In genomic region chr13:30738526-30738925, GRCh38 we compare ENCODE assay signal across 14 cellular contexts. TPM values are rescaled to one million over a fixed set of nuclear protein-coding genes. Genes with fewer than 3 reads are reported as not detected.
DNase-seq lines count a peak whose midpoint lies in the region; ATAC-seq and TF ChIP-seq lines count a peak whose summit lies in the region.
"Had no signal": no experiment of that assay in that cellular context is flagged by ENCODE, and none has a peak within 500 bp of the region (broad histone marks: within the 10 kb centered on the region; RNA-seq: fewer than 3 reads in every experiment).

No MANE protein-coding gene starts in this region.

- no peaks in the 10 kb centered on the region for H3K9me3 Mint-ChIP-seq in activated T-cell treated with anti-CD3 and anti-CD28 coated beads, Interleukin-2, amount 50 U/mL, for 72 hours
- H3K9me3 Mint-ChIP-seq in endodermal cell: no peaks in the 10 kb centered on the region

- H3K4me3 ChIP-seq in endodermal cell (ENCODE audit: low read length) (no peak overlapping the region), spleen (peak overlapping the region in 3 of 8 donors; percentile 33 to 68 (median 45)), colonic mucosa (no peak overlapping the region)

- no peak overlapping the region for H3K27ac Mint-ChIP-seq in activated T-cell treated with anti-CD3 and anti-CD28 coated beads, Interleukin-2, amount 50 U/mL, for 72 hours
- H3K27ac Mint-ChIP-seq in endodermal cell: no peak overlapping the region

- peaks cover 89% of the 10 kb centered on the region for H3K4me1 Mint-ChIP-seq in activated T-cell treated with anti-CD3 and anti-CD28 coated beads, Interleukin-2, amount 50 U/mL, for 72 hours (ENCODE audit: low read depth)
- peaks cover 34% of the 10 kb centered on the region for H3K4me1 Mint-ChIP-seq in endodermal cell

- DNase-seq in activated T-cell treated with anti-CD3 and anti-CD28 coated beads, Interleukin-2, amount 50 U/mL, for 72 hours: no peak
- no peak for DNase-seq in activated T-cell treated with anti-CD3 and anti-CD28 coated beads for 4 hours
- peak; percentile 9 for DNase-seq in NCI-H69 (lab: John Stamatoyannopoulos, UW)
- peak; percentile 55 for DNase-seq in endodermal cell
- no peak for DNase-seq in spleen
- no peak for DNase-seq in colonic mucosa
- DNase-seq in NOMO-1 (lab: John Stamatoyannopoulos, UW; ENCODE audit: unreplicated experiment in 2 of 2): no peak
- no peak for DNase-seq in stimulated activated CD4-positive, alpha-beta T cell treated with anti-CD3 and anti-CD28 coated beads, Interleukin-2, amount 100 ng/mL, for 48 hours
- DNase-seq: activated CD4-positive, CD25-positive, alpha-beta regulatory T cell treated with anti-CD3 and anti-CD28 coated beads, Interleukin-2, amount 50 U/mL, for 72 hours; activated gamma-delta T cell; kidney; NCI-H187 treated with DMSO at 0.1 percent for 48 hours; stimulated activated CD4-positive, alpha-beta T cell treated with anti-CD3 and anti-CD28 coated beads, Interleukin-2, amount 100 ng/mL, for 24 hours had no signal

- H3K36me3 ChIP-seq in endodermal cell (ENCODE audit: control insufficient read depth, insufficient read depth, low read length) (no peaks in the 10 kb centered on the region), spleen (peaks cover 0 to 8% (median 0%) of the 10 kb centered on the region in 6 donors), colonic mucosa (no peaks in the 10 kb centered on the region)
- H3K36me3 ChIP-seq: breast epithelium had no signal

- TF ChIP-seq POLR2A in spleen (IDR thresholded peaks at IDR 0.05): no peak

- ATAC-seq in activated T-cell treated with anti-CD3 and anti-CD28 coated beads, Interleukin-2, amount 50 U/mL, for 72 hours (replicated peaks in 1 of 2): no peak

- 87 to 88% methylated on average over 1 to 4 of the region's 4 CpGs for WGBS in endodermal cell (ENCODE audit: insufficient coverage in 1 of 2, insufficient read length in 1 of 2), 2 experiments
- 56 to 75% (median 60%) methylated on average over 3 to 4 of the region's 4 CpGs for WGBS in spleen, 5 donors

- H3K27me3 Mint-ChIP-seq in activated T-cell treated with anti-CD3 and anti-CD28 coated beads, Interleukin-2, amount 50 U/mL, for 72 hours (ENCODE audit: low read depth): peaks cover 17% of the 10 kb centered on the region
- peaks cover 3% of the 10 kb centered on the region for H3K27me3 Mint-ChIP-seq in endodermal cell (ENCODE audit: insufficient read depth)

- H3K27me3 ChIP-seq in endodermal cell (ENCODE audit: control insufficient read depth, insufficient read depth, low read length, poor library complexity, severe bottlenecking) (no peaks in the 10 kb centered on the region), spleen (replicated peaks in 1 of 7) (no peaks in the 10 kb centered on the region), colonic mucosa (no peaks in the 10 kb centered on the region)
- H3K27me3 ChIP-seq: breast epithelium had no signal

- H3K4me1 ChIP-seq in endodermal cell (ENCODE audit: control insufficient read depth, insufficient read depth, low read length) (peaks cover 11% of the 10 kb centered on the region), spleen (peaks cover 23 to 100% (median 79%) of the 10 kb centered on the region in 6 donors), colonic mucosa (no peaks in the 10 kb centered on the region)

- H3K27ac ChIP-seq in endodermal cell (ENCODE audit: low read depth, low read length) (no peak overlapping the region), spleen (peak overlapping the region in 7 of 8 donors; percentile 80 to 93 (median 86)), colonic mucosa (no peak overlapping the region)
- H3K27ac ChIP-seq: breast epithelium had no signal

- H3K4me3 Mint-ChIP-seq in activated T-cell treated with anti-CD3 and anti-CD28 coated beads, Interleukin-2, amount 50 U/mL, for 72 hours: peak overlapping the region; percentile 80 to 91
- H3K4me3 Mint-ChIP-seq in endodermal cell: no peak overlapping the region

- H3K9me3 ChIP-seq in endodermal cell (ENCODE audit: control insufficient read depth, low read length) (no peaks in the 10 kb centered on the region), spleen (no peaks in the 10 kb centered on the region), colonic mucosa (no peaks in the 10 kb centered on the region)
- H3K9me3 ChIP-seq: breast epithelium had no signal

- H3K9ac ChIP-seq in endodermal cell (ENCODE audit: extremely low read depth, low read length, poor library complexity, severe bottlenecking): no peak overlapping the region
- no peak overlapping the region for H3K9ac ChIP-seq in colonic mucosa (ENCODE audit: low read depth in 2 of 2, low read length in 2 of 2)

- H3K36me3 Mint-ChIP-seq in activated T-cell treated with anti-CD3 and anti-CD28 coated beads, Interleukin-2, amount 50 U/mL, for 72 hours (ENCODE audit: insufficient read depth in 2 of 2): peaks cover 6 to 7% of the 10 kb centered on the region in 2 donors
- no peaks in the 10 kb centered on the region for H3K36me3 Mint-ChIP-seq in endodermal cell (ENCODE audit: low read depth)

- TF ChIP-seq CTCF in endodermal cell (conservative IDR thresholded peaks at IDR 0.05): no peak
- TF ChIP-seq CTCF in spleen (IDR thresholded peaks at IDR 0.05 in 8 of 11, conservative IDR thresholded peaks at IDR 0.05 in 3 of 11): no peak
- no peak for TF ChIP-seq CTCF in colonic mucosa (IDR thresholded peaks at IDR 0.05)

- intact Hi-C loops in spleen (cut with DNase I; ENCODE audit: low total_unique reads) (no loop called here), colonic mucosa (cut with DNase I) (no loop called here)

RNA-seq across cellular contexts. Expression of gene ALOX5AP, which starts 3.2 kb away (rescaled TPM):
- 10 to 100 TPM; 56.3 to 72.3 TPM for total RNA-seq in activated T-cell treated with anti-CD3 and anti-CD28 coated beads, Interleukin-2, amount 50 U/mL, for 72 hours
- total RNA-seq in endodermal cell (not detected), spleen (100 to 1,000 TPM in 4 of 7 donors, 10 to 100 TPM in 3; 43.7 to 268 (median 106) TPM), colonic mucosa (1 to 10 TPM; 5.0 to 5.1 TPM)
- polyA plus RNA-seq in endodermal cell (2013, experiment 1 of 2): 0.36 TPM
- polyA plus RNA-seq in endodermal cell (2013, experiment 2 of 2): 0.41 TPM
- 10 to 100 TPM; 36.8 to 58.5 (median 44.1) TPM for polyA plus RNA-seq in spleen

Comparison
In these comparisons a context has a peak if more than half of its experiments do, and no peak if none do; other contexts are left out.
1. DNase-seq: peak in NCI-H69 (single experiment) and endodermal cell (single experiment); none in activated T-cell treated with anti-CD3 and anti-CD28 coated beads, Interleukin-2, amount 50 U/mL, for 72 hours (0 of 2), activated T-cell treated with anti-CD3 and anti-CD28 coated beads for 4 hours (single experiment), spleen (single experiment), colonic mucosa (single experiment), NOMO-1 (0 of 2) and stimulated activated CD4-positive, alpha-beta T cell treated with anti-CD3 and anti-CD28 coated beads, Interleukin-2, amount 100 ng/mL, for 48 hours (0 of 2).
2. H3K27ac ChIP-seq: peak in spleen (7 of 8); none in endodermal cell (single experiment) and colonic mucosa (single experiment).
3. RNA of gene ALOX5AP, which starts 3.2 kb away (total RNA-seq): 43.7 to 268 TPM in spleen and 56.3 to 72.3 TPM in activated T-cell treated with anti-CD3 and anti-CD28 coated beads, Interleukin-2, amount 50 U/mL, for 72 hours; 5.0 to 5.1 TPM in colonic mucosa and not detected in endodermal cell; every median in the first group is over 4 times any median in the second.